ENCODE assay signal across 27 cellular contexts in genomic region chr9:134428559-134428958, GRCh38.
"Had no signal": no experiment of that assay in that cellular context is flagged by ENCODE, and none has a peak within 500 bp of the region (broad histone marks: within the 10 kb centered on the region; RNA-seq: fewer than 3 reads in every experiment).

No MANE protein-coding gene starts in this region.

- H3K27ac ChIP-seq: neutrophil, pancreas, psoas muscle, right lobe of liver, sigmoid colon, stomach, thoracic aorta, thyroid gland, upper lobe of left lung, vagina had no signal

- ATAC-seq: natural killer cell treated with Interleukin-12 subunit alpha and Interleukin-12 subunit beta and Interleukin-15 and Interleukin-18, amount 100 ng/mL, for 72 hours; pancreas; psoas muscle; right cardiac atrium; right lobe of liver; stimulated activated effector memory CD8-positive, alpha-beta T cell treated with anti-CD3 and anti-CD28 coated beads, Interleukin-12 subunit alpha, Interleukin-12 subunit beta, amount 100 ng/mL, for 72 hours; stimulated activated naive B cell treated with anti-CD40 and anti-IgM and Interleukin-4, amounts not matched to agents 10 μg/mL and 1 μg/mL and 100 μg/mL, for 72 hours had no signal

- FAIRE-seq: pancreas, small intestine had no signal

- H3K27ac Mint-ChIP-seq: natural killer cell treated with Interleukin-12 subunit alpha and Interleukin-12 subunit beta and Interleukin-15 and Interleukin-18, amount 100 ng/mL, for 72 hours; nephron progenitor cell; progenitor cell of endocrine pancreas; stimulated activated effector memory CD8-positive, alpha-beta T cell treated with anti-CD3 and anti-CD28 coated beads, Interleukin-12 subunit alpha, Interleukin-12 subunit beta, amount 100 ng/mL, for 72 hours; stimulated activated naive B cell treated with anti-CD40 and anti-IgM and Interleukin-4, amounts not matched to agents 10 μg/mL and 1 μg/mL and 100 μg/mL, for 72 hours; stimulated activated naive CD8-positive, alpha-beta T cell treated with anti-CD3 and anti-CD28 coated beads, Interleukin-15, Interleukin-2, amounts not matched to agents 100 ng/mL and 50 ng/mL, for 24 hours had no signal

- H3K9me3 Mint-ChIP-seq: natural killer cell treated with Interleukin-12 subunit alpha and Interleukin-12 subunit beta and Interleukin-15 and Interleukin-18, amount 100 ng/mL, for 72 hours; nephron progenitor cell; neural crest cell; stimulated activated effector memory CD8-positive, alpha-beta T cell treated with anti-CD3 and anti-CD28 coated beads, Interleukin-12 subunit alpha, Interleukin-12 subunit beta, amount 100 ng/mL, for 72 hours; stimulated activated naive B cell treated with anti-CD40 and anti-IgM and Interleukin-4, amounts not matched to agents 10 μg/mL and 1 μg/mL and 100 μg/mL, for 72 hours; stimulated activated naive CD8-positive, alpha-beta T cell treated with anti-CD3 and anti-CD28 coated beads, Interleukin-15, Interleukin-2, amounts not matched to agents 100 ng/mL and 50 ng/mL, for 24 hours had no signal

- H3K4me3 ChIP-seq: pancreas, psoas muscle, right lobe of liver, sigmoid colon, stomach, thoracic aorta, thyroid gland, tibial nerve, upper lobe of left lung, vagina had no signal

- H3K27me3 ChIP-seq: neutrophil, pancreas, right lobe of liver, sigmoid colon, stomach, thyroid gland, tibial nerve, upper lobe of left lung, vagina had no signal

- H3K4me1 ChIP-seq: pancreas had no signal

- H3K36me3 ChIP-seq: pancreas had no signal

- DNase-seq: nephron progenitor cell; nucleus accumbens; pancreas; psoas muscle; right cardiac atrium; right lobe of liver; sigmoid colon; small intestine; stimulated activated CD4-positive, alpha-beta T cell treated with anti-CD3 and anti-CD28 coated beads, Interleukin-15, amount 100 ng/mL, for 24 hours; stimulated activated CD4-positive, alpha-beta T cell treated with anti-CD3 and anti-CD28 coated beads, Interleukin-2, amount 100 ng/mL, for 24 hours; stimulated activated CD4-positive, alpha-beta T cell treated with anti-CD3 and anti-CD28 coated beads, Interleukin-2, amount 100 ng/mL, for 48 hours; stimulated activated CD4-positive, alpha-beta T cell treated with anti-CD3 and anti-CD28 coated beads, Interleukin-4, amount 100 ng/mL, for 24 hours; stimulated activated naive B cell treated with anti-CD40 and anti-IgM and Interleukin-4, amounts not matched to agents 10 μg/mL and 1 μg/mL and 100 μg/mL, for 72 hours; stimulated activated naive CD4-positive, alpha-beta T cell treated with Interleukin-2 at 50 U/mL for 16 hours; stomach; thyroid gland; trophoblast cell had no signal

- H3K9me3 ChIP-seq: neutrophil, pancreas, psoas muscle, right lobe of liver, sigmoid colon, stomach, thoracic aorta, thyroid gland, tibial nerve, upper lobe of left lung, vagina had no signal

- H3K4me3 Mint-ChIP-seq: natural killer cell treated with Interleukin-12 subunit alpha and Interleukin-12 subunit beta and Interleukin-15 and Interleukin-18, amount 100 ng/mL, for 72 hours; nephron progenitor cell; neural crest cell; stimulated activated effector memory CD8-positive, alpha-beta T cell treated with anti-CD3 and anti-CD28 coated beads, Interleukin-12 subunit alpha, Interleukin-12 subunit beta, amount 100 ng/mL, for 72 hours; stimulated activated naive B cell treated with anti-CD40 and anti-IgM and Interleukin-4, amounts not matched to agents 10 μg/mL and 1 μg/mL and 100 μg/mL, for 72 hours; stimulated activated naive CD8-positive, alpha-beta T cell treated with anti-CD3 and anti-CD28 coated beads, Interleukin-15, Interleukin-2, amounts not matched to agents 100 ng/mL and 50 ng/mL, for 24 hours had no signal

- H3K36me3 Mint-ChIP-seq: natural killer cell treated with Interleukin-12 subunit alpha and Interleukin-12 subunit beta and Interleukin-15 and Interleukin-18, amount 100 ng/mL, for 72 hours; stimulated activated naive B cell treated with anti-CD40 and anti-IgM and Interleukin-4, amounts not matched to agents 10 μg/mL and 1 μg/mL and 100 μg/mL, for 72 hours had no signal

- H3K27me3 Mint-ChIP-seq: natural killer cell treated with Interleukin-12 subunit alpha and Interleukin-12 subunit beta and Interleukin-15 and Interleukin-18, amount 100 ng/mL, for 72 hours; progenitor cell of endocrine pancreas; stimulated activated naive CD8-positive, alpha-beta T cell treated with anti-CD3 and anti-CD28 coated beads, Interleukin-15, Interleukin-2, amounts not matched to agents 100 ng/mL and 50 ng/mL, for 24 hours had no signal

- H3K4me1 Mint-ChIP-seq: nephron progenitor cell; neural crest cell; stimulated activated effector memory CD8-positive, alpha-beta T cell treated with anti-CD3 and anti-CD28 coated beads, Interleukin-12 subunit alpha, Interleukin-12 subunit beta, amount 100 ng/mL, for 72 hours; stimulated activated naive B cell treated with anti-CD40 and anti-IgM and Interleukin-4, amounts not matched to agents 10 μg/mL and 1 μg/mL and 100 μg/mL, for 72 hours had no signal
